In the genomic region with DNA sequence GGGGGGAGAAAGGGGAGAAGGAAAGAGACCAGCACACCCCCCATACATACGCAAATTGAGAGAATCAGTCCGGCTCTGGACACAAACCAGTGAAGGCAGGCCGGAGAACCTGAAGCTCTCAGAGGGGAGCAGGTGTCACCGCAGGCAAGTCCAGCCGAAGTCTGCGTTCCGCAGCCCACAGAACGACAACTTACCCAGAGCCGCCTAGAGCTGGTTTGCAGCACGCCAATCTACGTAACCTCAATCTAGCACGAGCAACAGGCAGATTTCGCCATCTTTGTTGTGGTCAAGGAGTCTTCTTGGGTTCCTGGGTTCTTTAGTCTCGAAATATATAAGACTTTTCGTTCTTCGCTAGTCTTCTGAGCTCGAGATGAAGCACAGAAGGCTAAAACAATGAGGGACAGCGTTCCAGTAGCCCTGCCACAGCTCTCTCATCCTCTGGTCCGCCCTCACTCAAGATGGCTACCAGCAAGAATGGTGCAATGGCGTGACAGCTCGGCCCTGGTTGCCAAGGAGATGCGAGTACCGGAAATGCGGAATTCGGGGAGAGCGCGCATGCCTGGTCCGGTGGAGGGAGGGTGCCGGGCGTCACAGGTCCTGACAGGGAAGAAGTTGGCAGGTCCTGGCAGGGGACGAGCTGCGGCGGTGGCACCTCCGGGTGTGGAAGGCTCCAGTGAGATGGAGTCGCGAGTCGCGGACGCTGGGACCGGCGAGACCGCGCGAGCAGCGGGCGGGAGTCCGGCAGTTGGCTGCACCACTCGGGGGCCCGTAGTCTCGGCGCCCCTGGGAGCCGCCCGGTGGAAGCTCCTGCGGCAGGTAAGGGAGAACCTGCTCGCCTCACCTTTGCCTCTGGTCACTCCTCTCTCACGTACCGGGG, we compare ENCODE assay signal across 1 cellular context.
A peak's percentile ranks its signal among the peaks of the same experiment; 100 is the strongest.
TF ChIP-seq lines count a peak whose summit lies in the region.

Gene CAMKMT (plus strand): TSS at position 618 of the 877 bp plus-strand sequence.
Gene PREPL (minus strand): TSS at position 165 of the 877 bp plus-strand sequence. CDS start 15,152 bp downstream, outside the sequence.

TF ChIP-seq in H1, 55 proteins besides CTCF, POLR2A, EP300 and RAD21 (continued from another document):
- peak; percentile 32 for TF ChIP-seq TAF7 (optimal IDR thresholded peaks at IDR 0.05; ENCODE audit: borderline replicate concordance, low read depth, low read length)
- TF ChIP-seq TCF12 (IDR thresholded peaks at IDR 0.05; ENCODE audit: low read depth, low read length): no peak
